18 cellular contexts compared by ENCODE assay signal in genomic region chr14:97824218-97824617, GRCh38.
DNase-seq lines count a peak whose midpoint lies in the region; TF ChIP-seq lines count a peak whose summit lies in the region.
"Had no signal": no experiment of that assay in that cellular context is flagged by ENCODE, and none has a peak within 500 bp of the region (broad histone marks: within the 10 kb centered on the region; RNA-seq: fewer than 3 reads in every experiment).

No MANE protein-coding gene starts in this region.

- no peak for TF ChIP-seq POLR2A in testis (IDR thresholded peaks at IDR 0.05)

- H3K4me3 ChIP-seq in KMS-11 (IDR thresholded peaks at IDR 0.05; ENCODE audit: insufficient read depth, low read depth, low read length) (no peak overlapping the region), SU-DHL-6 (ENCODE audit: insufficient read depth, low read length, poor library complexity, severe bottlenecking) (no peak overlapping the region), testis (no peak overlapping the region), coronary artery (no peak overlapping the region)
- H3K4me3 ChIP-seq: BLaER1 treated with 17β-estradiol and CSF1 and Interleukin-3, amounts not matched to agents 10 nM and 100 nM; MG63; SJSA1 had no signal

- no peaks in the 10 kb centered on the region for H3K36me3 ChIP-seq in KMS-11 (ENCODE audit: insufficient read depth)
- no peaks in the 10 kb centered on the region for H3K36me3 ChIP-seq in SU-DHL-6 (ENCODE audit: low read length)
- no peaks in the 10 kb centered on the region for H3K36me3 ChIP-seq in testis (ENCODE audit: low read depth, missing control alignments)
- H3K36me3 ChIP-seq: BLaER1 treated with 17β-estradiol and CSF1 and Interleukin-3, amounts not matched to agents 10 nM and 100 nM; MG63; SJSA1 had no signal

- H3K79me2 ChIP-seq in KMS-11 (ENCODE audit: insufficient read depth, low read depth) (no peaks in the 10 kb centered on the region), SU-DHL-6 (ENCODE audit: insufficient read depth, low read length) (no peaks in the 10 kb centered on the region)

- intact Hi-C loops in activated naive CD4-positive, alpha-beta T cell treated with anti-CD3 and anti-CD28 coated beads for 36 hours (cut with micrococcal nuclease) = no loop called here
- intact Hi-C loops in testis (cut with DNase I; ENCODE audit: low total_unique reads) = no loop called here

- H3K9ac ChIP-seq in KMS-11 (no peak overlapping the region), SU-DHL-6 (ENCODE audit: low read length) (no peak overlapping the region)
- H3K9ac ChIP-seq: BLaER1 treated with 17β-estradiol and CSF1 and Interleukin-3, amounts not matched to agents 10 nM and 100 nM had no signal

- H3K9me3 Mint-ChIP-seq in activated naive CD4-positive, alpha-beta T cell treated with anti-CD3 and anti-CD28 coated beads for 36 hours = peaks cover 8% of the 10 kb centered on the region
- H3K9me3 Mint-ChIP-seq in osteocyte (ENCODE audit: unreplicated experiment) = peaks cover 41% of the 10 kb centered on the region
- H3K9me3 Mint-ChIP-seq in glutamatergic neuron (ENCODE audit: unreplicated experiment) = no peaks in the 10 kb centered on the region

- no peak overlapping the region for H3K4me2 ChIP-seq in KMS-11
- no peak overlapping the region for H3K4me2 ChIP-seq in SU-DHL-6 (ENCODE audit: low read depth, low read length, poor library complexity, severe bottlenecking)
- H3K4me2 ChIP-seq: BLaER1 treated with 17β-estradiol and CSF1 and Interleukin-3, amounts not matched to agents 10 nM and 100 nM had no signal

- H3K4me1 ChIP-seq in KMS-11 (ENCODE audit: low read depth, poor library complexity, severe bottlenecking) (no peaks in the 10 kb centered on the region), testis (no peaks in the 10 kb centered on the region)
- H3K4me1 ChIP-seq: BLaER1 treated with 17β-estradiol and CSF1 and Interleukin-3, amounts not matched to agents 10 nM and 100 nM; SJSA1 had no signal

- CTCF ChIA-PET in activated naive CD4-positive, alpha-beta T cell treated with anti-CD3 and anti-CD28 coated beads for 36 hours (lab: Charles Lee) = no interaction called here

- no peaks in the 10 kb centered on the region for H3K9me2 ChIP-seq in SU-DHL-6 (replicated peaks; ENCODE audit: insufficient read depth, low read length)

- H3K27ac ChIP-seq in KMS-11 (no peak overlapping the region), SU-DHL-6 (ENCODE audit: low read depth, low read length) (no peak overlapping the region), testis (no peak overlapping the region), coronary artery (no peak overlapping the region)
- H3K27ac ChIP-seq: BLaER1 treated with 17β-estradiol and CSF1 and Interleukin-3, amounts not matched to agents 10 nM and 100 nM; SJSA1 had no signal

- peaks cover 5% of the 10 kb centered on the region for H3K36me3 Mint-ChIP-seq in activated naive CD4-positive, alpha-beta T cell treated with anti-CD3 and anti-CD28 coated beads for 36 hours (ENCODE audit: low read depth)
- no peaks in the 10 kb centered on the region for H3K36me3 Mint-ChIP-seq in osteocyte (ENCODE audit: unreplicated experiment)
- H3K36me3 Mint-ChIP-seq in glutamatergic neuron (ENCODE audit: unreplicated experiment) = no peaks in the 10 kb centered on the region

- WGBS in testis, 2 donors = 50 to 63% methylated on average over 1 of the region's 1 CpG

- H3F3A ChIP-seq in SU-DHL-6 (ENCODE audit: insufficient read depth) = no peaks in the 10 kb centered on the region

- H3K4me1 Mint-ChIP-seq in activated naive CD4-positive, alpha-beta T cell treated with anti-CD3 and anti-CD28 coated beads for 36 hours (ENCODE audit: low read depth) = peaks cover 8% of the 10 kb centered on the region
- H3K4me1 Mint-ChIP-seq in osteocyte (ENCODE audit: unreplicated experiment) (no peaks in the 10 kb centered on the region), glutamatergic neuron (ENCODE audit: low read depth, unreplicated experiment) (no peaks in the 10 kb centered on the region)

- H4K20me1 ChIP-seq in KMS-11 (ENCODE audit: insufficient read depth) = no peaks in the 10 kb centered on the region
- H4K20me1 ChIP-seq in SU-DHL-6 (ENCODE audit: low read depth, low read length) = no peaks in the 10 kb centered on the region
- H4K20me1 ChIP-seq: BLaER1 treated with 17β-estradiol and CSF1 and Interleukin-3, amounts not matched to agents 10 nM and 100 nM had no signal

- H3K9me3 ChIP-seq in SU-DHL-6 (ENCODE audit: insufficient read depth, low read length) (peaks cover 11% of the 10 kb centered on the region; the same call in 1 of the 2 replicates), testis (no peaks in the 10 kb centered on the region)
- H3K9me3 ChIP-seq: MG63, SJSA1 had no signal

- no peak overlapping the region for H3K4me3 Mint-ChIP-seq in activated naive CD4-positive, alpha-beta T cell treated with anti-CD3 and anti-CD28 coated beads for 36 hours
- H3K4me3 Mint-ChIP-seq in osteocyte (ENCODE audit: unreplicated experiment) (no peak overlapping the region), glutamatergic neuron (ENCODE audit: unreplicated experiment) (no peak overlapping the region)

- H2AFZ ChIP-seq in KMS-11 (ENCODE audit: low read depth) (peak overlapping the region; percentile 0; the same call in 1 of the 2 replicates), SU-DHL-6 (ENCODE audit: low read depth, low read length, severe bottlenecking) (peak overlapping the region; percentile 68)

- H3K27ac Mint-ChIP-seq in activated naive CD4-positive, alpha-beta T cell treated with anti-CD3 and anti-CD28 coated beads for 36 hours = peak overlapping the region; percentile 56
- H3K27ac Mint-ChIP-seq in osteocyte (ENCODE audit: unreplicated experiment) = no peak overlapping the region
- no peak overlapping the region for H3K27ac Mint-ChIP-seq in glutamatergic neuron (ENCODE audit: unreplicated experiment)

- H3K27me3 Mint-ChIP-seq in activated naive CD4-positive, alpha-beta T cell treated with anti-CD3 and anti-CD28 coated beads for 36 hours (ENCODE audit: low read depth) = no peaks in the 10 kb centered on the region
- H3K27me3 Mint-ChIP-seq in osteocyte (ENCODE audit: unreplicated experiment) (no peaks in the 10 kb centered on the region), glutamatergic neuron (ENCODE audit: unreplicated experiment) (no peaks in the 10 kb centered on the region)
- H3K27me3 Mint-ChIP-seq: CD8-positive, alpha-beta memory T cell had no signal

- peak; percentile 26; the same call in 1 of the 2 replicates for TF ChIP-seq CTCF in KMS-11 (conservative IDR thresholded peaks at IDR 0.05; ENCODE audit: low read depth, low read length)
- no peak for TF ChIP-seq CTCF in SU-DHL-6 (IDR thresholded peaks at IDR 0.05; ENCODE audit: insufficient read depth, low read length, poor library complexity, severe bottlenecking)
- TF ChIP-seq CTCF in testis (IDR thresholded peaks at IDR 0.05) = no peak
- TF ChIP-seq CTCF in coronary artery (IDR thresholded peaks at IDR 0.05) = no peak
- no peak for TF ChIP-seq CTCF in osteocyte (IDR thresholded peaks at IDR 0.05)
- no peak for TF ChIP-seq CTCF in glutamatergic neuron (IDR thresholded peaks at IDR 0.05; ENCODE audit: partially characterized antibody, unreplicated experiment)

- H3K27me3 ChIP-seq in KMS-11 (ENCODE audit: insufficient read depth, low read depth) (no peaks in the 10 kb centered on the region), SU-DHL-6 (ENCODE audit: low read length) (no peaks in the 10 kb centered on the region), testis (no peaks in the 10 kb centered on the region)
- H3K27me3 ChIP-seq: BLaER1 treated with 17β-estradiol and CSF1 and Interleukin-3, amounts not matched to agents 10 nM and 100 nM; MG63; SJSA1 had no signal

- peak; percentile 31 for DNase-seq in activated naive CD4-positive, alpha-beta T cell treated with anti-CD3 and anti-CD28 coated beads for 36 hours
- no peak for DNase-seq in activated naive CD4-positive, alpha-beta T cell (lab: John Stamatoyannopoulos, UW)
- DNase-seq in testis = peak; percentile 22
- DNase-seq in coronary artery (ENCODE audit: low spot score) = no peak
- DNase-seq in osteocyte (ENCODE audit: extremely low spot score, unreplicated experiment) = no peak
- no peak for DNase-seq in glutamatergic neuron
- DNase-seq: CD8-positive, alpha-beta memory T cell; Kasumi-1; MG63; NCI-H1417 treated with DMSO at 0.1 percent for 48 hours; NCI-H1930; NCI-H345; NCI-H524 treated with DMSO at 0.1 percent for 48 hours; SW 1271 had no signal

Comparison
In these comparisons a context has a peak if more than half of its experiments do, and no peak if none do; other contexts are left out.
1. DNase-seq: peak in activated naive CD4-positive, alpha-beta T cell treated with anti-CD3 and anti-CD28 coated beads for 36 hours (single experiment) and testis (single experiment); none in activated naive CD4-positive, alpha-beta T cell (0 of 4), coronary artery (single experiment), osteocyte (single experiment) and glutamatergic neuron (single experiment).